24 cellular contexts compared by ENCODE assay signal in genomic region chr3:139267300-139268246, GRCh38.
DNase-seq lines count a peak whose midpoint lies in the region; ATAC-seq, FAIRE-seq and TF ChIP-seq lines count a peak whose summit lies in the region.
"Had no signal": no experiment of that assay in that cellular context is flagged by ENCODE, and none has a peak within 500 bp of the region (broad histone marks: within the 10 kb centered on the region; RNA-seq: fewer than 3 reads in every experiment).

No MANE protein-coding gene starts in this region.

- no peak overlapping the region for H3K4me2 ChIP-seq in K562 (ENCODE audit: insufficient read depth, low read length)

- no peak for TF ChIP-seq RAD21 in K562 (CRISPR knock-in tag; conservative IDR thresholded peaks at IDR 0.05 in 1 of 2, IDR thresholded peaks at IDR 0.05 in 1 of 2)

- no peak for TF ChIP-seq POLR2A in K562 (conservative IDR thresholded peaks at IDR 0.05)

- no peaks in the 10 kb centered on the region for H3K9me3 ChIP-seq in K562 (replicated peaks; ENCODE audit: control insufficient read depth, insufficient read depth, low read depth, low read length)
- peaks cover 7% of the 10 kb centered on the region for H3K9me3 ChIP-seq in endodermal cell (ENCODE audit: control insufficient read depth, low read length)
- H3K9me3 ChIP-seq in pancreas = no peaks in the 10 kb centered on the region
- H3K9me3 ChIP-seq: SJCRH30 had no signal

- no peak overlapping the region for H3K4me3 Mint-ChIP-seq in endodermal cell
- H3K4me3 Mint-ChIP-seq: CD14-positive monocyte had no signal

- no peaks in the 10 kb centered on the region for H3K36me3 Mint-ChIP-seq in endodermal cell (ENCODE audit: low read depth)
- H3K36me3 Mint-ChIP-seq: CD14-positive monocyte had no signal

- peaks cover 4% of the 10 kb centered on the region for H3K27me3 Mint-ChIP-seq in endodermal cell (ENCODE audit: insufficient read depth)

- H3K27ac Mint-ChIP-seq in endodermal cell = no peak overlapping the region
- H3K27ac Mint-ChIP-seq: CD14-positive monocyte had no signal

- H4K20me1 ChIP-seq in K562 (replicated peaks; ENCODE audit: control insufficient read depth, insufficient read depth, low read length) = no peaks in the 10 kb centered on the region

- CTCF ChIA-PET in K562 (lab: Yijun Ruan, JAX; ENCODE audit: low intra/inter-chr PET ratio) = no interaction called here

- no peaks in the 10 kb centered on the region for H3K36me3 ChIP-seq in K562 (ENCODE audit: control insufficient read depth, insufficient read depth, low read length)
- H3K36me3 ChIP-seq in endodermal cell (ENCODE audit: control insufficient read depth, insufficient read depth, low read length) = no peaks in the 10 kb centered on the region
- H3K36me3 ChIP-seq in pancreas = no peaks in the 10 kb centered on the region
- H3K36me3 ChIP-seq: SJCRH30 had no signal

- no peaks in the 10 kb centered on the region for H3K9me1 ChIP-seq in K562 (ENCODE audit: control insufficient read depth, insufficient read depth, low read length)

- WGBS in K562 (ENCODE audit: insufficient coverage, low coverage, missing lambda C conversion rate) = 28% methylated on average over 7 of the region's 7 CpGs
- 87 to 100% methylated on average over 1 to 7 of the region's 7 CpGs for WGBS in endodermal cell (ENCODE audit: insufficient coverage in 1 of 2, insufficient read length in 1 of 2), 2 experiments
- WGBS in pancreas, 2 donors = 60 to 62% methylated on average over 7 of the region's 7 CpGs

- H2AFZ ChIP-seq in K562 (ENCODE audit: low read depth, low read length) = no peak overlapping the region
- H2AFZ ChIP-seq: GM23248 had no signal

- no peaks in the 10 kb centered on the region for H3K27me3 ChIP-seq in K562 (ENCODE audit: control insufficient read depth in 2 of 2, insufficient read depth in 2 of 2, low read length in 2 of 2)
- H3K27me3 ChIP-seq in endodermal cell (ENCODE audit: control insufficient read depth, insufficient read depth, low read length, poor library complexity, severe bottlenecking) = no peaks in the 10 kb centered on the region
- no peaks in the 10 kb centered on the region for H3K27me3 ChIP-seq in pancreas

- no peaks in the 10 kb centered on the region for H3K4me1 Mint-ChIP-seq in endodermal cell
- H3K4me1 Mint-ChIP-seq: CD14-positive monocyte had no signal

- in situ Hi-C loops in K562 (cut with MboI) = no loop called here

- H3K4me3 ChIP-seq in K562 = no peak overlapping the region
- no peak overlapping the region for H3K4me3 ChIP-seq in endodermal cell (ENCODE audit: low read length)
- H3K4me3 ChIP-seq in pancreas = no peak overlapping the region
- H3K4me3 ChIP-seq: GM23248, SJCRH30 had no signal

- H3K79me2 ChIP-seq in K562 (ENCODE audit: control insufficient read depth, insufficient read depth, low read length) = no peaks in the 10 kb centered on the region

- no peak for ATAC-seq in K562
- ATAC-seq in left lobe of liver = peak; percentile 94
- ATAC-seq in pancreas = peak; percentile 76 to 96 (median 90)
- no peak for ATAC-seq in GM19397 (IDR thresholded peaks at IDR 0.05; ENCODE audit: unreplicated experiment)
- ATAC-seq: HCT116 had no signal

- FAIRE-seq in K562 (lab: Jason Lieb, UNC) (peak; percentile 77), pancreas (lab: Jason Lieb, UNC) (no peak)

- TF ChIP-seq CTCF in K562 (IDR thresholded peaks at IDR 0.05 in 2 of 3, conservative IDR thresholded peaks at IDR 0.05 in 1 of 3; ENCODE audit: insufficient read depth in 2 of 3, low read depth in 1 of 3, low read length in 3 of 3) (no peak), endodermal cell (conservative IDR thresholded peaks at IDR 0.05) (no peak), pancreas (IDR thresholded peaks at IDR 0.05) (no peak)

- no TSS peak for BruUV-seq in K562 (replicated peaks; lab: Mats Ljungman, UMichigan)

- no peak for DNase-seq in K562 (ENCODE audit: extremely low read depth in 1 of 4, low spot score in 3 of 4)
- DNase-seq in endodermal cell = peak; percentile 10
- peak; percentile 88 for DNase-seq in left lobe of liver (ENCODE audit: low spot score)
- DNase-seq in pancreas = peak in 3 of 6 donors; percentile 48 to 60 (median 59)
- DNase-seq in NCI-H2107 (lab: John Stamatoyannopoulos, UW) = no peak
- no peak for DNase-seq in GDM1 (lab: John Stamatoyannopoulos, UW)
- DNase-seq: ACHN; AML-193; COR-L47; EL; GM23248; IMR-90; Kasumi-1; MM.1S; NCI-H1092 treated with DMSO at 0.1 percent for 48 hours; NCI-H345; NCI-H526 treated with DMSO at 0.1 percent for 48 hours; NK-92 treated with Interleukin-12 subunit alpha and Interleukin-12 subunit beta, amount 100 ng/mL, for 24 hours; OCI-M1; RPMI8226; SJCRH30 had no signal

- H3K9me3 Mint-ChIP-seq in endodermal cell = no peaks in the 10 kb centered on the region

- H3K4me1 ChIP-seq in K562 (replicated peaks in 1 of 2; ENCODE audit: control insufficient read depth in 2 of 2, insufficient read depth in 2 of 2, low read length in 2 of 2) = no peaks in the 10 kb centered on the region; a peak in 1 of 5 replicates
- H3K4me1 ChIP-seq in endodermal cell (ENCODE audit: control insufficient read depth, insufficient read depth, low read length) = no peaks in the 10 kb centered on the region
- peaks cover 18% of the 10 kb centered on the region in 3 donors for H3K4me1 ChIP-seq in pancreas
- H3K4me1 ChIP-seq: SJCRH30 had no signal

- POLR2A ChIA-PET in K562 (lab: Yijun Ruan, JAX) = interaction anchor here (0.6 to 1.3 kb wide), 2 partner anchors 9 to 965 kb away, joined by 3 to 4 read pairs; no protein-coding TSS in a partner anchor

- TF ChIP-seq EP300 in K562 (IDR thresholded peaks at IDR 0.05; ENCODE audit: low read length) = no peak

- H3K9ac ChIP-seq in K562 (ENCODE audit: insufficient read depth in 1 of 2, low read depth in 2 of 2, low read length in 2 of 2) = no peak overlapping the region
- no peak overlapping the region for H3K9ac ChIP-seq in endodermal cell (ENCODE audit: extremely low read depth, low read length, poor library complexity, severe bottlenecking)
- H3K9ac ChIP-seq: GM23248 had no signal

- H3K27ac ChIP-seq in K562 (ENCODE audit: extremely low read depth, low read depth, low read length) (no peak overlapping the region), endodermal cell (ENCODE audit: low read depth, low read length) (no peak overlapping the region), pancreas (peak overlapping the region in 2 of 4 donors; percentile 17 to 25)
- H3K27ac ChIP-seq: GM23248, SJCRH30 had no signal

- intact Hi-C loops in K562 (cut with micrococcal nuclease) = no loop called here
- intact Hi-C loops in pancreas (cut with DNase I) = no loop called here

TF ChIP-seq in K562, 482 proteins besides CTCF, POLR2A, EP300 and RAD21:
- TF ChIP-seq BCOR (IDR thresholded peaks at IDR 0.05) (no peak), EP400 (IDR thresholded peaks at IDR 0.05) (no peak), RBM25 (IDR thresholded peaks at IDR 0.05; ENCODE audit: low read depth, low read length, severe bottlenecking) (no peak), PHTF2 (CRISPR knock-in tag; IDR thresholded peaks at IDR 0.05) (no peak), ZNF277 (CRISPR knock-in tag; IDR thresholded peaks at IDR 0.05; ENCODE audit: borderline replicate concordance) (no peak), SMARCC2 (IDR thresholded peaks at IDR 0.05; ENCODE audit: low read depth) (no peak), U2AF1 (optimal IDR thresholded peaks at IDR 0.05; ENCODE audit: low read depth, low read length) (no peak), NCOA1 (IDR thresholded peaks at IDR 0.05; ENCODE audit: low read depth) (no peak), DEAF1 (CRISPR knock-in tag; IDR thresholded peaks at IDR 0.05) (no peak), PHB2 (IDR thresholded peaks at IDR 0.05; ENCODE audit: low read depth) (no peak), NR2F6 (CRISPR knock-in tag; IDR thresholded peaks at IDR 0.05) (no peak), SP2 (IDR thresholded peaks at IDR 0.05; ENCODE audit: extremely low read depth, low read depth, low read length, poor library complexity, severe bottlenecking) (no peak), RNF219 (CRISPR knock-in tag; IDR thresholded peaks at IDR 0.05) (no peak), ZNF584 (CRISPR knock-in tag; IDR thresholded peaks at IDR 0.05; ENCODE audit: low read depth) (no peak)

Comparison
In these comparisons a context has a peak if more than half of its experiments do, and no peak if none do; other contexts are left out.
1. ATAC-seq: peak in left lobe of liver (single experiment) and pancreas (4 of 4); none in K562 (single experiment) and GM19397 (single experiment).
2. DNase-seq: peak in endodermal cell (single experiment) and left lobe of liver (single experiment); none in K562 (0 of 4), NCI-H2107 (single experiment) and GDM1 (single experiment).